ENCODE assay signal across 20 cellular contexts in genomic region chr10:124248056-124248455, GRCh38.
"Had no signal": no experiment of that assay in that cellular context is flagged by ENCODE, and none has a peak within 500 bp of the region (broad histone marks: within the 10 kb centered on the region; RNA-seq: fewer than 3 reads in every experiment).

No MANE protein-coding gene starts in this region.

- DNase-seq: activated CD4-positive, alpha-beta T cell treated with anti-CD3 and anti-CD28 coated beads for 48 hours; activated CD4-positive, alpha-beta T cell treated with anti-CD3 and anti-CD28 coated beads, Interleukin-2, amount 50 U/mL, for 4 hours; activated CD4-positive, CD25-positive, alpha-beta regulatory T cell treated with anti-CD3 and anti-CD28 coated beads, Interleukin-2, amount 50 U/mL, for 72 hours; activated CD8-positive, alpha-beta memory T cell treated with anti-CD3 and anti-CD28 coated beads, Interleukin-2, amount 50 U/mL, for 48 hours; activated CD8-positive, alpha-beta T cell treated with anti-CD3 and anti-CD28 coated beads, Interleukin-2, amount 10 ng/mL, durations not matched to agents 7 days and 5 days; activated gamma-delta T cell; activated naive CD4-positive, alpha-beta T cell treated with anti-CD3 and anti-CD28 coated beads for 36 hours; activated T-cell treated with anti-CD3 and anti-CD28 coated beads, Interleukin-2, amount 50 U/mL, for 24 hours; amygdala; MG63; NCI-H1105; NCI-H1436; NCI-H1694 treated with DMSO at 0.1 percent for 48 hours; NCI-H2029 treated with DMSO at 0.1 percent for 48 hours; NCI-H446; NCI-H524; SHP77 treated with DMSO at 0.1 percent for 48 hours had no signal

- H3K27me3 ChIP-seq: MG63, Peyer's patch had no signal

- H3K36me3 ChIP-seq: MG63, Peyer's patch had no signal

- H3K27ac ChIP-seq: Peyer's patch, RWPE1 had no signal

- ATAC-seq: activated CD8-positive, alpha-beta T cell treated with anti-CD3 and anti-CD28 coated beads, Interleukin-2, amount 10 ng/mL, durations not matched to agents 7 days and 5 days; WTC11 had no signal

- H3K4me1 ChIP-seq: Peyer's patch had no signal

- H3K9me3 ChIP-seq: MG63, Peyer's patch had no signal

- H3K4me3 ChIP-seq: MG63, Peyer's patch had no signal
